Comparison of ENCODE assay signal across 1 cellular context in genomic region chr20:54397292-54398155, GRCh38.
TF ChIP-seq lines count a peak whose summit lies in the region.

No MANE protein-coding gene starts in this region.

TF ChIP-seq in endothelial cell of umbilical vein, 7 proteins besides CTCF, POLR2A, EP300 and RAD21:
- TF ChIP-seq JUN (IDR thresholded peaks at IDR 0.05; ENCODE audit: borderline replicate concordance, insufficient read depth, insufficient read length, low read depth) (no peak), MYC (IDR thresholded peaks at IDR 0.05; ENCODE audit: low read depth, low read length) (no peak), EZH2 (IDR thresholded peaks at IDR 0.05; ENCODE audit: borderline replicate concordance, low read depth, low read length, severe bottlenecking) (no peak), GATA2 (IDR thresholded peaks at IDR 0.05; ENCODE audit: insufficient read depth, insufficient read length, low read depth, low read length) (no peak), POLR2AphosphoS5 (IDR thresholded peaks at IDR 0.05; ENCODE audit: insufficient read depth, low read depth, low read length) (no peak), FOS (IDR thresholded peaks at IDR 0.05; ENCODE audit: borderline replicate concordance, insufficient read depth, low read length) (no peak)
- TF ChIP-seq, protein P1, sequence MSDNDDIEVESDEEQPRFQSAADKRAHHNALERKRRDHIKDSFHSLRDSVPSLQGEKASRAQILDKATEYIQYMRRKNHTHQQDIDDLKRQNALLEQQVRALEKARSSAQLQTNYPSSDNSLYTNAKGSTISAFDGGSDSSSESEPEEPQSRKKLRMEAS (IDR thresholded peaks at IDR 0.05; ENCODE audit: insufficient read depth, insufficient read length) = no peak
